In genomic region chr4:162787120-162787519, GRCh38 we compare ENCODE assay signal across 27 cellular contexts.
"Had no signal": no experiment of that assay in that cellular context is flagged by ENCODE, and none has a peak within 500 bp of the region (broad histone marks: within the 10 kb centered on the region; RNA-seq: fewer than 3 reads in every experiment).

No MANE protein-coding gene starts in this region.

- H3K9me3 ChIP-seq: stomach, suprapubic skin, testis, thoracic aorta, thyroid gland, tibial artery, tibial nerve, transverse colon, upper lobe of left lung, upper lobe of right lung, uterus, vagina had no signal

- H3K27me3 ChIP-seq: stomach, suprapubic skin, testis, thyroid gland, tibial artery, tibial nerve, transverse colon, upper lobe of left lung, upper lobe of right lung, uterus, vagina had no signal

- DNase-seq: stimulated activated CD4-positive, alpha-beta T cell treated with anti-CD3 and anti-CD28 coated beads, Interleukin-2, amount 100 ng/mL, for 48 hours; stimulated activated CD4-positive, alpha-beta T cell treated with anti-CD3 and anti-CD28 coated beads, Interleukin-4, amount 100 ng/mL, for 1 hour; stimulated activated CD4-positive, alpha-beta T cell treated with anti-CD3 and anti-CD28 coated beads, Interleukin-4, amount 100 ng/mL, for 24 hours; stimulated activated CD4-positive, alpha-beta T cell treated with anti-CD3 and anti-CD28 coated beads, Interleukin-4, amount 100 ng/mL, for 4 hours; stimulated activated CD8-positive, alpha-beta memory T cell treated with anti-CD3 and anti-CD28 coated beads, Interleukin-4, amount 100 ng/mL, for 48 hours; stimulated activated naive B cell treated with anti-CD40 and anti-IgM and Interleukin-4, amounts not matched to agents 10 μg/mL and 1 μg/mL and 100 μg/mL, for 72 hours; stimulated activated naive CD4-positive, alpha-beta T cell; stimulated activated naive CD4-positive, alpha-beta T cell treated with Interleukin-2 at 50 U/mL for 16 hours; stimulated activated naive CD8-positive, alpha-beta T cell treated with anti-CD3 and anti-CD28 coated beads, Interleukin-15, amount 100 ng/mL, for 72 hours; stimulated activated naive CD8-positive, alpha-beta T cell treated with anti-CD3 and anti-CD28 coated beads, Interleukin-15, Interleukin-2, amounts not matched to agents 100 U/mL and 50 U/mL, for 24 hours; stomach; substantia nigra; testis; thyroid gland; tibial artery; transverse colon; trophoblast cell; upper lobe of left lung; upper lobe of right lung; uterus had no signal

- H3K4me3 ChIP-seq: stomach, suprapubic skin, testis, thoracic aorta, thyroid gland, tibial artery, tibial nerve, transverse colon, upper lobe of left lung, upper lobe of right lung, uterus, vagina had no signal

- H3K36me3 ChIP-seq: stomach, suprapubic skin, thoracic aorta, thyroid gland, tibial artery, tibial nerve, transverse colon, upper lobe of left lung, upper lobe of right lung, uterus, vagina had no signal

- H3K27ac ChIP-seq: stomach, suprapubic skin, testis, thoracic aorta, thyroid gland, tibial artery, tibial nerve, transverse colon, upper lobe of left lung, upper lobe of right lung, uterus, vagina had no signal

- H3K4me1 ChIP-seq: stomach, suprapubic skin, testis, thyroid gland, tibial artery, tibial nerve, transverse colon, upper lobe of left lung, upper lobe of right lung, uterus, vagina had no signal

- FAIRE-seq: urothelium cell line had no signal

- ATAC-seq: stimulated activated effector memory CD8-positive, alpha-beta T cell treated with anti-CD3 and anti-CD28 coated beads, Interleukin-12 subunit alpha, Interleukin-12 subunit beta, amount 100 ng/mL, for 72 hours; stimulated activated memory B cell treated with anti-CD40 and anti-IgM and Interleukin-4, amounts not matched to agents 10 μg/mL and 1 μg/mL and 100 μg/mL, for 72 hours; stimulated activated naive B cell treated with anti-CD40 and anti-IgM and Interleukin-4, amounts not matched to agents 10 μg/mL and 1 μg/mL and 100 μg/mL, for 72 hours; stimulated activated naive CD8-positive, alpha-beta T cell treated with anti-CD3 and anti-CD28 coated beads, Interleukin-15, amount 100 ng/mL, for 72 hours; stimulated activated naive CD8-positive, alpha-beta T cell treated with anti-CD3 and anti-CD28 coated beads, Interleukin-15, Interleukin-2, amounts not matched to agents 100 U/mL and 50 U/mL, for 24 hours; upper lobe of right lung had no signal
